17 cellular contexts compared by ENCODE assay signal in the genomic region with DNA sequence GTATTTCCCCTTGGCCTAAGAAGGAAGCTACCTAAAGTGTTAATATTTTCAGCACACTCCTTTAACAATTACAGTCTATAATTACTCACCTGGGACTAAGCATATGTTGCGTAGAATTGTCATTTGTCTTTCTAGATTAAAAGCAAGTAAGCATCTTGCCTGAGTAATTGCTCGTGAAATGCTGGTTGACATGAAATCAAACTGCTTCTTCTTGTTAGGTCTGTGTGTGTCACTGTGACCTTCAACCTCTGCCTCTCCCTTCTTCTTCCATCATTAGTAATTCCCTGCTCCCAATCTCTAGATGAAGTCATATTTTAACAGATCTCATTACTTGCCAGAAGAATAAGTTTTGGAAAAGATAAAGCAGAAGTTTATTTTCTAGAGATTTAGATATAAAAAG.
DNase-seq lines count a peak whose midpoint lies in the region; ATAC-seq, FAIRE-seq and TF ChIP-seq lines count a peak whose summit lies in the region.
"Had no signal": no experiment of that assay in that cellular context is flagged by ENCODE, and none has a peak within 500 bp of the region (broad histone marks: within the 10 kb centered on the region; RNA-seq: fewer than 3 reads in every experiment).

No MANE protein-coding gene starts in this region.

- H3K4me3 ChIP-seq in PC-3 (ENCODE audit: low read length) (no peak overlapping the region), bronchial epithelial cell (ENCODE audit: low read depth, low read length) (no peak overlapping the region), fibroblast of mammary gland (ENCODE audit: control insufficient read depth, low read depth, low read length) (no peak overlapping the region)
- H3K4me3 ChIP-seq: BLaER1 treated with 17β-estradiol and CSF1 and Interleukin-3, amounts not matched to agents 10 nM and 100 nM; GM23338; HAP-1 had no signal

- no peak overlapping the region for H3K9ac ChIP-seq in PC-3 (ENCODE audit: low read length)
- H3K9ac ChIP-seq: BLaER1 treated with 17β-estradiol and CSF1 and Interleukin-3, amounts not matched to agents 10 nM and 100 nM had no signal

- no peak for FAIRE-seq in bronchial epithelial cell (lab: Jason Lieb, UNC)
- no peak for FAIRE-seq in RCC 7860 (lab: Jason Lieb, UNC)
- FAIRE-seq: GM18507, HepG2, HTR-8/SVneo had no signal

- no peak overlapping the region for H3K4me2 ChIP-seq in PC-3 (ENCODE audit: low read length)
- H3K4me2 ChIP-seq: BLaER1 treated with 17β-estradiol and CSF1 and Interleukin-3, amounts not matched to agents 10 nM and 100 nM; GM23338 had no signal

- H4K20me1 ChIP-seq in PC-3 (ENCODE audit: low read length) = no peaks in the 10 kb centered on the region
- H4K20me1 ChIP-seq: BLaER1 treated with 17β-estradiol and CSF1 and Interleukin-3, amounts not matched to agents 10 nM and 100 nM had no signal

- H3K79me2 ChIP-seq in PC-3 (ENCODE audit: low read length) = no peaks in the 10 kb centered on the region

- no peaks in the 10 kb centered on the region for H3K9me2 ChIP-seq in PC-3 (replicated peaks; ENCODE audit: low read length)

- H3K9me3 ChIP-seq in PC-3 (ENCODE audit: low read length) = no peaks in the 10 kb centered on the region
- H3K9me3 ChIP-seq: BLaER1 treated with 17β-estradiol and CSF1 and Interleukin-3, amounts not matched to agents 10 nM and 100 nM; HAP-1 had no signal

- H3K36me3 ChIP-seq in PC-3 (ENCODE audit: low read depth, low read length) = no peaks in the 10 kb centered on the region
- no peaks in the 10 kb centered on the region for H3K36me3 ChIP-seq in bronchial epithelial cell (ENCODE audit: control insufficient read depth, insufficient read depth, low read length)
- H3K36me3 ChIP-seq: BLaER1 treated with 17β-estradiol and CSF1 and Interleukin-3, amounts not matched to agents 10 nM and 100 nM; HAP-1 had no signal

- H3K4me1 ChIP-seq in PC-3 (ENCODE audit: insufficient read depth, low read length) = no peaks in the 10 kb centered on the region
- H3K4me1 ChIP-seq: BLaER1 treated with 17β-estradiol and CSF1 and Interleukin-3, amounts not matched to agents 10 nM and 100 nM; HAP-1 had no signal

- intact Hi-C loops in PC-3 (cut with micrococcal nuclease) = no loop called here

- H2AFZ ChIP-seq in PC-3 (ENCODE audit: low read length) = no peak overlapping the region
- H2AFZ ChIP-seq: GM23338 had no signal

- POLR2A ChIA-PET in PC-3 (lab: Charles Lee; ENCODE audit: unreplicated experiment) = no interaction called here

- TF ChIP-seq CTCF in PC-3 (conservative IDR thresholded peaks at IDR 0.05; ENCODE audit: low read depth, low read length) (no peak), bronchial epithelial cell (IDR thresholded peaks at IDR 0.05; ENCODE audit: insufficient read depth, low read length, severe bottlenecking) (no peak), fibroblast of mammary gland (conservative IDR thresholded peaks at IDR 0.05; ENCODE audit: control insufficient read depth, insufficient read depth, low read depth, low read length) (no peak)

- no peaks in the 10 kb centered on the region for H3K27me3 ChIP-seq in PC-3 (ENCODE audit: low read length)
- no peaks in the 10 kb centered on the region for H3K27me3 ChIP-seq in bronchial epithelial cell (ENCODE audit: control insufficient read depth, insufficient read depth, low read length)
- H3K27me3 ChIP-seq: BLaER1 treated with 17β-estradiol and CSF1 and Interleukin-3, amounts not matched to agents 10 nM and 100 nM had no signal

- H3K27ac ChIP-seq in PC-3 (ENCODE audit: low read length) = no peak overlapping the region
- H3K27ac ChIP-seq: BLaER1 treated with 17β-estradiol and CSF1 and Interleukin-3, amounts not matched to agents 10 nM and 100 nM had no signal

- CTCF ChIA-PET in PC-3 (lab: Charles Lee) = no interaction called here

- DNase-seq in HCEC 1CT (peak; percentile 25), PC-3 (peak; percentile 25), bronchial epithelial cell (ENCODE audit: low read depth) (peak; percentile 59), fibroblast of mammary gland (ENCODE audit: low read depth) (peak; percentile 20), RCC 7860 (ENCODE audit: low spot score) (no peak), activated gamma-delta T cell treated with Interleukin-2 at 50 U/mL for 16 hours (no peak), NCI-H187 (lab: John Stamatoyannopoulos, UW) (no peak)
- DNase-seq: ACHN; CD4-positive, CD25-positive, alpha-beta regulatory T cell; DMS53; HFFc6 had no signal

- no peaks in the 10 kb centered on the region for H3F3A ChIP-seq in PC-3 (ENCODE audit: low read length, unreplicated experiment)

- BruUV-seq in PC-3 (replicated peaks; lab: Mats Ljungman, UMichigan) = no TSS peak

- no peak for ATAC-seq in PC-3
- ATAC-seq: GM23338, HepG2 had no signal

Comparison
In these comparisons a context has a peak if more than half of its experiments do, and no peak if none do; other contexts are left out.
1. DNase-seq: peak in HCEC 1CT (single experiment), PC-3 (single experiment), bronchial epithelial cell (single experiment) and fibroblast of mammary gland (single experiment); none in RCC 7860 (single experiment), activated gamma-delta T cell treated with Interleukin-2 at 50 U/mL for 16 hours (single experiment) and NCI-H187 (0 of 2).